ENCODE assay signal across 8 cellular contexts in the genomic region with DNA sequence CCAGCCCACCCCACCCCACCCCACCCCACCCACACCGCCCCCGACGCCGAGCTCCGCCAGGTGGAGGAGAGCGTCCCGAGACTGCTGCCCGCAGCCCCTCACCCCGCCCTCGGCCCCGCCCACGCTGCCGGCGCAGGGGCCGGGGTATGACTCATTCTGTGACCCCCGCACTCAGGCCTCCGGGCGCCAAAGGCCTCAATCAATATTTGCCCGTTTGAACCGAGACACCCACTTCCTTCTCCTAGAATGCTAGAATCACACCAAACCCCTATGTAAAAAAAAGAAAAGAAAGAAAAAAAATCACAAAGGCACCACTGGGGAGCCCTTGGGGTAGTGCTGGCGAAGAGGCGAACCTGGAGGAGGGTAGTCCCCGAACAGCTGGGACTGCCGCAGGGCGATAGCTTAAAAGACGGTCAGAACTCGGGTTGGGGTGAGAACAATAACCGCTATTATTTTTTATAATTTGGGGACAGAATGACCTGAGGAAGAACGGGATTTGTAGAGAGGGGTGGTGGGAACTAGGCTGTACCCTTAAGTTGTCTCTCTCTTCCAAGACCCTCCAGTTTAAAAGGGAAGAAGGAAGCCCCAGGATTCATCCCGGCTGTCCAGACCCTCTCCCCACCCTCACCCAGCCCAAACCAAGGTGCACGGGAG. TPM values are rescaled to one million over a fixed set of nuclear protein-coding genes. Genes with fewer than 3 reads are reported as not detected.
A peak's percentile ranks its signal among the peaks of the same experiment; 100 is the strongest.
DNase-seq lines count a peak whose midpoint lies in the region; ATAC-seq and TF ChIP-seq lines count a peak whose summit lies in the region.

No MANE protein-coding gene starts in this region.

- peak; percentile 52 for DNase-seq in BE2C
- peak; percentile 78 for DNase-seq in GM20000 (ENCODE audit: low spot score)
- DNase-seq in NCI-H2029 treated with DMSO at 0.1 percent for 48 hours (lab: John Stamatoyannopoulos, UW) = peak; percentile 33
- DNase-seq in activated T-helper 1 cell treated with anti-CD3 and anti-CD28 coated beads, Interleukin-12 subunit alpha, Interleukin-12 subunit beta, Interleukin-2, Interleukin-4 antibody, amounts not matched to agents 30 ng/mL and 10 ng/mL and 1 ng/mL, durations not matched to agents 14 hours and 24 hours and 36 hours (ENCODE audit: low spot score) = peak; percentile 8
- peak; percentile 62 for DNase-seq in left ventricle myocardium superior
- no peak for DNase-seq in retinal pigment epithelial cell (ENCODE audit: low read depth)
- DNase-seq in dedifferentiated amniotic fluid mesenchymal stem cell (ENCODE audit: extremely low spot score) = no peak
- no peak for DNase-seq in GM19240 (ENCODE audit: insufficient read length, low spot score)

- H3K27me3 ChIP-seq in BE2C = no peaks in the 10 kb centered on the region

- peaks cover 4% of the 10 kb centered on the region for H3K4me1 Mint-ChIP-seq in activated T-helper 1 cell treated with anti-CD3 and anti-CD28 coated beads, Interleukin-12 subunit alpha, Interleukin-12 subunit beta, Interleukin-2, Interleukin-4 antibody, amounts not matched to agents 30 ng/mL and 10 ng/mL and 1 ng/mL, durations not matched to agents 14 hours and 24 hours and 36 hours (ENCODE audit: low read depth)

- H3K27ac Mint-ChIP-seq in activated T-helper 1 cell treated with anti-CD3 and anti-CD28 coated beads, Interleukin-12 subunit alpha, Interleukin-12 subunit beta, Interleukin-2, Interleukin-4 antibody, amounts not matched to agents 30 ng/mL and 10 ng/mL and 1 ng/mL, durations not matched to agents 14 hours and 24 hours and 36 hours = peak overlapping the region; percentile 0

- no peak overlapping the region for H3K4me3 Mint-ChIP-seq in activated T-helper 1 cell treated with anti-CD3 and anti-CD28 coated beads, Interleukin-12 subunit alpha, Interleukin-12 subunit beta, Interleukin-2, Interleukin-4 antibody, amounts not matched to agents 30 ng/mL and 10 ng/mL and 1 ng/mL, durations not matched to agents 14 hours and 24 hours and 36 hours

- intact Hi-C loops in activated T-helper 1 cell treated with anti-CD3 and anti-CD28 coated beads, Interleukin-12 subunit alpha, Interleukin-12 subunit beta, Interleukin-2, Interleukin-4 antibody, amounts not matched to agents 30 ng/mL and 10 ng/mL and 1 ng/mL, durations not matched to agents 14 hours and 24 hours and 36 hours (cut with micrococcal nuclease) = no loop called here
- intact Hi-C loops in left ventricle myocardium superior (cut with micrococcal nuclease) = no loop called here

- peak; percentile 82 for ATAC-seq in left ventricle myocardium superior

- TF ChIP-seq CTCF in BE2C (IDR thresholded peaks at IDR 0.05; ENCODE audit: low read depth, low read length) (no peak), GM20000 (IDR thresholded peaks at IDR 0.05; ENCODE audit: extremely low read depth, missing control alignments) (no peak), retinal pigment epithelial cell (conservative IDR thresholded peaks at IDR 0.05; ENCODE audit: low read depth, low read length) (no peak)

- peak overlapping the region; percentile 40 for H3K4me3 ChIP-seq in BE2C (ENCODE audit: low read depth, low read length)
- H3K4me3 ChIP-seq in retinal pigment epithelial cell (ENCODE audit: low read length) = peak overlapping the region; percentile 94

- peaks cover 2% of the 10 kb centered on the region for H3K27me3 Mint-ChIP-seq in activated T-helper 1 cell treated with anti-CD3 and anti-CD28 coated beads, Interleukin-12 subunit alpha, Interleukin-12 subunit beta, Interleukin-2, Interleukin-4 antibody, amounts not matched to agents 30 ng/mL and 10 ng/mL and 1 ng/mL, durations not matched to agents 14 hours and 24 hours and 36 hours (ENCODE audit: insufficient read depth)

- H3K36me3 Mint-ChIP-seq in activated T-helper 1 cell treated with anti-CD3 and anti-CD28 coated beads, Interleukin-12 subunit alpha, Interleukin-12 subunit beta, Interleukin-2, Interleukin-4 antibody, amounts not matched to agents 30 ng/mL and 10 ng/mL and 1 ng/mL, durations not matched to agents 14 hours and 24 hours and 36 hours (ENCODE audit: low read depth) = no peaks in the 10 kb centered on the region

- no peaks in the 10 kb centered on the region for H3K9me3 Mint-ChIP-seq in activated T-helper 1 cell treated with anti-CD3 and anti-CD28 coated beads, Interleukin-12 subunit alpha, Interleukin-12 subunit beta, Interleukin-2, Interleukin-4 antibody, amounts not matched to agents 30 ng/mL and 10 ng/mL and 1 ng/mL, durations not matched to agents 14 hours and 24 hours and 36 hours

- H3K9me3 ChIP-seq in BE2C = no peaks in the 10 kb centered on the region; the same call in 1 of the 2 replicates

- H3K36me3 ChIP-seq in BE2C = no peaks in the 10 kb centered on the region

- H3K4me1 ChIP-seq in BE2C = peaks cover 16% of the 10 kb centered on the region

RNA-seq across cellular contexts. Expression of a gene that starts 0.9 kb away (rescaled TPM):
- 20.8 TPM for polyA plus RNA-seq in BE2C (2012; ENCODE audit: insufficient read depth, insufficient read length, low read depth)
- total RNA-seq in activated T-helper 1 cell treated with anti-CD3 and anti-CD28 coated beads, Interleukin-12 subunit alpha, Interleukin-12 subunit beta, Interleukin-2, Interleukin-4 antibody, amounts not matched to agents 30 ng/mL and 10 ng/mL and 1 ng/mL, durations not matched to agents 14 hours and 24 hours and 36 hours = 0.23 TPM in 1 of 2 replicates, not detected in the other
- total RNA-seq in left ventricle myocardium superior = 100 TPM

RNA-seq across cellular contexts. Expression of a gene that starts 44.9 kb away (rescaled TPM):
- polyA plus RNA-seq in BE2C (2012; ENCODE audit: insufficient read depth, insufficient read length, low read depth) = 3.5 TPM
- 3.2 and 3.9 TPM in 2 replicates for total RNA-seq in activated T-helper 1 cell treated with anti-CD3 and anti-CD28 coated beads, Interleukin-12 subunit alpha, Interleukin-12 subunit beta, Interleukin-2, Interleukin-4 antibody, amounts not matched to agents 30 ng/mL and 10 ng/mL and 1 ng/mL, durations not matched to agents 14 hours and 24 hours and 36 hours
- 9.2 TPM for total RNA-seq in left ventricle myocardium superior

RNA-seq across cellular contexts. Expression of a gene that starts 55.2 kb away (rescaled TPM):
- not detected for polyA plus RNA-seq in BE2C (2012; ENCODE audit: insufficient read depth, insufficient read length, low read depth)
- not detected in 2 replicates for total RNA-seq in activated T-helper 1 cell treated with anti-CD3 and anti-CD28 coated beads, Interleukin-12 subunit alpha, Interleukin-12 subunit beta, Interleukin-2, Interleukin-4 antibody, amounts not matched to agents 30 ng/mL and 10 ng/mL and 1 ng/mL, durations not matched to agents 14 hours and 24 hours and 36 hours
- not detected for total RNA-seq in left ventricle myocardium superior

Comparison
In these comparisons a context has a peak if more than half of its experiments do, and no peak if none do; other contexts are left out.
1. DNase-seq: peak in BE2C (single experiment), GM20000 (single experiment), NCI-H2029 treated with DMSO at 0.1 percent for 48 hours (single experiment), activated T-helper 1 cell treated with anti-CD3 and anti-CD28 coated beads, Interleukin-12 subunit alpha, Interleukin-12 subunit beta, Interleukin-2, Interleukin-4 antibody, amounts not matched to agents 30 ng/mL and 10 ng/mL and 1 ng/mL, durations not matched to agents 14 hours and 24 hours and 36 hours (single experiment) and left ventricle myocardium superior (single experiment); none in retinal pigment epithelial cell (single experiment), dedifferentiated amniotic fluid mesenchymal stem cell (single experiment) and GM19240 (single experiment).
2. RNA of a gene that starts 0.9 kb away (total RNA-seq): 100 TPM in left ventricle myocardium superior (single experiment); 0.23 TPM in activated T-helper 1 cell treated with anti-CD3 and anti-CD28 coated beads, Interleukin-12 subunit alpha, Interleukin-12 subunit beta, Interleukin-2, Interleukin-4 antibody, amounts not matched to agents 30 ng/mL and 10 ng/mL and 1 ng/mL, durations not matched to agents 14 hours and 24 hours and 36 hours; every median in the first group is over 10 times any median in the second.